In genomic region chr1:201783067-201783466, GRCh38 we compare ENCODE assay signal across 1 cellular context.
TF ChIP-seq lines count a peak whose summit lies in the region.

No MANE protein-coding gene starts in this region.

TF ChIP-seq in IMR-90, 13 proteins besides CTCF, POLR2A, EP300 and RAD21:
- TF ChIP-seq MAZ (IDR thresholded peaks at IDR 0.05; ENCODE audit: borderline replicate concordance, low read depth, low read length) = no peak
- TF ChIP-seq SMC3 (IDR thresholded peaks at IDR 0.05; ENCODE audit: low read depth, low read length) = no peak
- no peak for TF ChIP-seq ELK1 (IDR thresholded peaks at IDR 0.05; ENCODE audit: borderline replicate concordance, low read depth, low read length)
- peak; percentile 71 for TF ChIP-seq CEBPB (IDR thresholded peaks at IDR 0.05; ENCODE audit: low read depth, low read length)
- TF ChIP-seq USF2 (IDR thresholded peaks at IDR 0.05; ENCODE audit: low read depth, low read length) = no peak
